8 cellular contexts compared by ENCODE assay signal in the genomic region with DNA sequence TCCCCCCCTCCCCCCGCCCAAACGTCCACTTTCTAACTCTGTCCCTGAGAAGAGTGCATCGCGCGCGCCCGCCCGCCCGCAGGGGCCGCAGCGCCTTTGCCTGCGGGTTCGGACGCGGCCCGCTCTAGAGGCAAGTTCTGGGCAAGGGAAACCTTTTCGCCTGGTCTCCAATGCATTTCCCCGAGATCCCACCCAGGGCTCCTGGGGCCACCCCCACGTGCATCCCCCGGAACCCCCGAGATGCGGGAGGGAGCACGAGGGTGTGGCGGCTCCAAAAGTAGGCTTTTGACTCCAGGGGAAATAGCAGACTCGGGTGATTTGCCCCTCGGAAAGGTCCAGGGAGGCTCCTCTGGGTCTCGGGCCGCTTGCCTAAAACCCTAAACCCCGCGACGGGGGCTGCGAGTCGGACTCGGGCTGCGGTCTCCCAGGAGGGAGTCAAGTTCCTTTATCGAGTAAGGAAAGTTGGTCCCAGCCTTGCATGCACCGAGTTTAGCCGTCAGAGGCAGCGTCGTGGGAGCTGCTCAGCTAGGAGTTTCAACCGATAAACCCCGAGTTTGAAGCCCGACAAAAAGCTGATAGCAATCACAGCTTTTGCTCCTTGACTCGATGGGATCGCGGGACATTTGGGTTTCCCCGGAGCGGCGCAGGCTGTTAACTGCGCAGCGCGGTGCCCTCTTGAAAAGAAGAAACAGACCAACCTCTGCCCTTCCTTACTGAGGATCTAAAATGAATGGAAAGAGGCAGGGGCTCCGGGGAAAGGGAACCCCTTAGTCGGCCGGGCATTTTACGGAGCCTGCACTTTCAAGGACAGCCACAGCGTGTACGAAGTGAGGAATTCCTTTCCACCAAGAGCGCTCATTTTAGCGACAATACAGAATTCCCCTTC.
DNase-seq lines count a peak whose midpoint lies in the region; ATAC-seq and TF ChIP-seq lines count a peak whose summit lies in the region.

No MANE protein-coding gene starts in this region.

- peaks cover 28% of the 10 kb centered on the region for H3K4me1 Mint-ChIP-seq in endodermal cell

- peak overlapping the region; percentile 35 for H3K27ac Mint-ChIP-seq in endodermal cell

- peaks cover 66% of the 10 kb centered on the region for H3K27me3 Mint-ChIP-seq in endodermal cell (ENCODE audit: insufficient read depth)

- H3K9me3 ChIP-seq in Panc1 (ENCODE audit: control insufficient read depth, insufficient read depth, low read depth, low read length) = no peaks in the 10 kb centered on the region
- no peaks in the 10 kb centered on the region for H3K9me3 ChIP-seq in endodermal cell (ENCODE audit: control insufficient read depth, low read length)
- H3K9me3 ChIP-seq in muscle layer of colon (ENCODE audit: low read length) = no peaks in the 10 kb centered on the region

- H3K9me3 Mint-ChIP-seq in endodermal cell = peaks cover under 1% of the 10 kb centered on the region

- in situ Hi-C loops in Panc1 (cut with HindIII; ENCODE audit: low pct_unique_long_range_greater_than_20kb, low sequenced_read_pairs) = no loop called here

- 0 to 1% methylated on average over 25 to 60 of the region's 60 CpGs for WGBS in endodermal cell (ENCODE audit: insufficient coverage in 1 of 2, insufficient read length in 1 of 2), 2 experiments

- POLR2A ChIA-PET in Panc1 (lab: Charles Lee) = interaction anchor here (1.1 kb wide), 1 partner anchor 510 kb away, joined by 3 read pairs; no protein-coding TSS in a partner anchor

- H3K4me3 Mint-ChIP-seq in endodermal cell = peak overlapping the region; percentile 68

- H3K4me3 ChIP-seq in Panc1 (ENCODE audit: low read depth in 2 of 2, low read length in 2 of 2) (peak overlapping the region; percentile 63 to 65), endodermal cell (ENCODE audit: low read length) (peak overlapping the region; percentile 87), muscle layer of colon (ENCODE audit: low read depth in 1 of 2, low read length in 2 of 2) (peak overlapping the region; percentile 12 to 39)

- H3K27ac ChIP-seq in Panc1 (ENCODE audit: low read length) (0 out of 2 replicates have a peak overlapping the region, but pooled peaks have one; percentile 39), endodermal cell (ENCODE audit: low read depth, low read length) (no peak overlapping the region), muscle layer of colon (ENCODE audit: low read depth, low read length) (no peak overlapping the region)

- ATAC-seq in Panc1 = no peak

- no peaks in the 10 kb centered on the region; the same call in 1 of the 2 replicates for H3K4me1 ChIP-seq in Panc1 (ENCODE audit: control insufficient read depth, insufficient read depth, low read length)
- H3K4me1 ChIP-seq in endodermal cell (ENCODE audit: control insufficient read depth, insufficient read depth, low read length) = peaks cover 8% of the 10 kb centered on the region
- peaks cover 24% of the 10 kb centered on the region for H3K4me1 ChIP-seq in muscle layer of colon (ENCODE audit: insufficient read depth, low read length)

- H3K27me3 ChIP-seq in Panc1 (ENCODE audit: control insufficient read depth, insufficient read depth, low read length) (0 out of 2 replicates have a peak, but pooled peaks cover 2% of the 10 kb centered on the region), endodermal cell (ENCODE audit: control insufficient read depth, insufficient read depth, low read length, poor library complexity, severe bottlenecking) (peaks cover 55% of the 10 kb centered on the region), muscle layer of colon (ENCODE audit: control insufficient read depth in 1 of 2, insufficient read depth in 2 of 2, low read length in 2 of 2) (peaks cover 22 to 41% of the 10 kb centered on the region in 2 donors)

- no peaks in the 10 kb centered on the region for H3K36me3 Mint-ChIP-seq in endodermal cell (ENCODE audit: low read depth)

- CTCF ChIA-PET in Panc1 (lab: Charles Lee) = interaction anchor here (1.4 kb wide), 1 partner anchor 158 kb away, joined by 3 read pairs; no protein-coding TSS in a partner anchor

- TSS peak; percentile 62 for BruUV-seq in Panc1 (replicated peaks; lab: Mats Ljungman, UMichigan)

- peak; percentile 59 for DNase-seq in ELF-1 (ENCODE audit: low read depth, low spot score)
- DNase-seq in Panc1 (ENCODE audit: low read depth, low spot score) = no peak
- peak; percentile 75 for DNase-seq in endodermal cell
- no peak for DNase-seq in NK-92 treated with Interleukin-12 subunit alpha and Interleukin-12 subunit beta, amount 100 ng/mL, for 24 hours (lab: John Stamatoyannopoulos, UW)
- DNase-seq in ureter (ENCODE audit: low spot score) = no peak
- DNase-seq in COLO668 (lab: John Stamatoyannopoulos, UW; ENCODE audit: unreplicated experiment) = no peak
- no peak for DNase-seq in activated effector memory CD4-positive, alpha-beta T cell treated with anti-CD3 and anti-CD28 coated beads, Interleukin-2, amount 50 U/mL, for 16 hours

- peak overlapping the region; percentile 6 for H3K9ac ChIP-seq in endodermal cell (ENCODE audit: extremely low read depth, low read length, poor library complexity, severe bottlenecking)
- H3K9ac ChIP-seq in muscle layer of colon (ENCODE audit: low read length) = no peak overlapping the region

- intact Hi-C loops in Panc1 (cut with micrococcal nuclease; ENCODE audit: unreplicated experiment) = loop anchor here (5.0 kb wide), 2 partner anchors 144 to 156 kb away; a partner anchor contains a TSS

- TF ChIP-seq CTCF in Panc1 (IDR thresholded peaks at IDR 0.05) = no peak
- peak; percentile 38 for TF ChIP-seq CTCF in endodermal cell (conservative IDR thresholded peaks at IDR 0.05)

- no peaks in the 10 kb centered on the region; the same call in 1 of the 2 replicates for H3K36me3 ChIP-seq in Panc1 (ENCODE audit: control insufficient read depth, insufficient read depth, low read length)
- H3K36me3 ChIP-seq in endodermal cell (ENCODE audit: control insufficient read depth, insufficient read depth, low read length) = no peaks in the 10 kb centered on the region
- H3K36me3 ChIP-seq in muscle layer of colon (ENCODE audit: insufficient read depth, low read length) = no peaks in the 10 kb centered on the region

Comparison
In these comparisons a context has a peak if more than half of its experiments do, and no peak if none do; other contexts are left out.
1. DNase-seq: peak in ELF-1 (single experiment) and endodermal cell (single experiment); none in Panc1 (single experiment), NK-92 treated with Interleukin-12 subunit alpha and Interleukin-12 subunit beta, amount 100 ng/mL, for 24 hours (single experiment), ureter (single experiment), COLO668 (single experiment) and activated effector memory CD4-positive, alpha-beta T cell treated with anti-CD3 and anti-CD28 coated beads, Interleukin-2, amount 50 U/mL, for 16 hours (single experiment).
2. H3K4me3 ChIP-seq: peak in every context shown above with its lines; median percentile 87 in endodermal cell; 64 in Panc1; 26 in muscle layer of colon.